In the genomic region with DNA sequence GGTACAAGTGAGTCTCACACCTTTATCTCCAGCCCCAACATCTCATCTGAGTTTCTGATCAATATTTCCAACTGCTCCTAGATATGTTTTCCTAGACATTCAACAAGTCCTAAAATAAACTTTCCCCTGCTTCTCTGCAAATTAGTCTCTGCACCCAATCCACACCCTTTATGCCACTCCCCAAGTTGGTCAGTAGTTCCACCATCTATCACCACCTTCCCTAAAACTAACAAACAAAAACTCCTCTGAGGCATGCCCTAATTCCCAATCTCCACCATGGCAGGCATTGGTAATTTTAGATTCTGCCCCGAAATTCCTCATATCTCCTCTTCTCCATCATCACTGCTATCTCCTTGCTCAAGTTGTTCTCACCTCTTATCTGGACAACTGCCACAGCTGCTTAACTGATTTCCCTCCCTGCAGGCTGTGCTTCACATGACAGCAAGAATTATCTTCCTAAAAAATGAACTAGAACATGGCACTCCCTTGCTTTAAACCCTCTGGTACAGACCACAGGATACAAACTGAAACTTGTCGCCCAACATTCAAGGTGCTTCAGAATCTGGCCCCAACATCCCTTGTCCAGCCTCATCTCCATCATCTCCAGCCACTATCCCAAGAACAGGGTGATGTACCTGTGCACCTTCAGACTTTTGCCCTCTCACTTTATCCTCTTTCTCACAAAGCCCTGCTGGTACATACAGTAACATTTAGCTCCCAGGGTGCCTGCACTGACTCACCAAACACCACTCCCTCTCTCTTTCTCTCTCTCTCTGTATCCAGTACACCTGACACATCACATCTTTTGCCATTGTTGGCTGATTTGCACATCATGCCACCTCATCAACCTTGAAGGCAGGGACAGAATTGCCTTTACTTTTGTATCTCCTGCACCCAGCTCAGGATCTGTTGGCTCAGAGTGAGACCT, we compare ENCODE assay signal across 1 cellular context.
TF ChIP-seq lines count a peak whose summit lies in the region.

No MANE protein-coding gene starts in this region.

TF ChIP-seq in K562, 482 proteins besides CTCF, POLR2A, EP300 and RAD21 (continued from another document and continues in another):
- no peak for TF ChIP-seq NR2C2 (CRISPR knock-in tag; IDR thresholded peaks at IDR 0.05)
- TF ChIP-seq NR2C2 (tag; IDR thresholded peaks at IDR 0.05), result no peak
- TF ChIP-seq NUFIP1 (IDR thresholded peaks at IDR 0.05; ENCODE audit: partially characterized antibody), result no peak
- TF ChIP-seq, protein P1, sequence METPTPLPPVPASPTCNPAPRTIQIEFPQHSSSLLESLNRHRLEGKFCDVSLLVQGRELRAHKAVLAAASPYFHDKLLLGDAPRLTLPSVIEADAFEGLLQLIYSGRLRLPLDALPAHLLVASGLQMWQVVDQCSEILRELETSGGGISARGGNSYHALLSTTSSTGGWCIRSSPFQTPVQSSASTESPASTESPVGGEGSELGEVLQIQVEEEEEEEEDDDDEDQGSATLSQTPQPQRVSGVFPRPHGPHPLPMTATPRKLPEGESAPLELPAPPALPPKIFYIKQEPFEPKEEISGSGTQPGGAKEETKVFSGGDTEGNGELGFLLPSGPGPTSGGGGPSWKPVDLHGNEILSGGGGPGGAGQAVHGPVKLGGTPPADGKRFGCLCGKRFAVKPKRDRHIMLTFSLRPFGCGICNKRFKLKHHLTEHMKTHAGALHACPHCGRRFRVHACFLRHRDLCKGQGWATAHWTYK (CRISPR knock-in tag; IDR thresholded peaks at IDR 0.05), result 0 out of 2 replicates have a peak, but pooled peaks have one; percentile 67
- TF ChIP-seq, protein P2, sequence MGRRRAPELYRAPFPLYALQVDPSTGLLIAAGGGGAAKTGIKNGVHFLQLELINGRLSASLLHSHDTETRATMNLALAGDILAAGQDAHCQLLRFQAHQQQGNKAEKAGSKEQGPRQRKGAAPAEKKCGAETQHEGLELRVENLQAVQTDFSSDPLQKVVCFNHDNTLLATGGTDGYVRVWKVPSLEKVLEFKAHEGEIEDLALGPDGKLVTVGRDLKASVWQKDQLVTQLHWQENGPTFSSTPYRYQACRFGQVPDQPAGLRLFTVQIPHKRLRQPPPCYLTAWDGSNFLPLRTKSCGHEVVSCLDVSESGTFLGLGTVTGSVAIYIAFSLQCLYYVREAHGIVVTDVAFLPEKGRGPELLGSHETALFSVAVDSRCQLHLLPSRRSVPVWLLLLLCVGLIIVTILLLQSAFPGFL (CRISPR knock-in tag; IDR thresholded peaks at IDR 0.05), result no peak
- no peak for TF ChIP-seq IFI16 (CRISPR knock-in tag; IDR thresholded peaks at IDR 0.05)
- TF ChIP-seq BHLHE40 (IDR thresholded peaks at IDR 0.05; ENCODE audit: low read length), result peak; percentile 61; the same call in 1 of the 2 replicates
- TF ChIP-seq RHOXF2B (CRISPR knock-in tag; conservative IDR thresholded peaks at IDR 0.05), result no peak
- no peak for TF ChIP-seq NCOA6 (IDR thresholded peaks at IDR 0.05)
- TF ChIP-seq, protein P3, sequence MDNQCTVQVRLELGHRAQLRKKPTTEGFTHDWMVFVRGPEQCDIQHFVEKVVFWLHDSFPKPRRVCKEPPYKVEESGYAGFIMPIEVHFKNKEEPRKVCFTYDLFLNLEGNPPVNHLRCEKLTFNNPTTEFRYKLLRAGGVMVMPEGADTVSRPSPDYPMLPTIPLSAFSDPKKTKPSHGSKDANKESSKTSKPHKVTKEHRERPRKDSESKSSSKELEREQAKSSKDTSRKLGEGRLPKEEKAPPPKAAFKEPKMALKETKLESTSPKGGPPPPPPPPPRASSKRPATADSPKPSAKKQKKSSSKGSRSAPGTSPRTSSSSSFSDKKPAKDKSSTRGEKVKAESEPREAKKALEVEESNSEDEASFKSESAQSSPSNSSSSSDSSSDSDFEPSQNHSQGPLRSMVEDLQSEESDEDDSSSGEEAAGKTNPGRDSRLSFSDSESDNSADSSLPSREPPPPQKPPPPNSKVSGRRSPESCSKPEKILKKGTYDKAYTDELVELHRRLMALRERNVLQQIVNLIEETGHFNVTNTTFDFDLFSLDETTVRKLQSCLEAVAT (IDR thresholded peaks at IDR 0.05), result no peak
- peak; percentile 25; the same call in 1 of the 2 replicates for TF ChIP-seq MTA3 (IDR thresholded peaks at IDR 0.05; ENCODE audit: borderline replicate concordance)
- peak; percentile 91 for TF ChIP-seq MTA2 (IDR thresholded peaks at IDR 0.05; ENCODE audit: low read depth)
- peak; percentile 93 for TF ChIP-seq CBFA2T2 (conservative IDR thresholded peaks at IDR 0.05)
- TF ChIP-seq SREBF2 (CRISPR knock-in tag; IDR thresholded peaks at IDR 0.05), result no peak
- TF ChIP-seq CBFA2T3 (IDR thresholded peaks at IDR 0.05), result peak; percentile 95
- peak; percentile 58 for TF ChIP-seq FOSL1 (tag; conservative IDR thresholded peaks at IDR 0.05)
- TF ChIP-seq L3MBTL2 (IDR thresholded peaks at IDR 0.05), result peak; percentile 54
- TF ChIP-seq, protein P4, sequence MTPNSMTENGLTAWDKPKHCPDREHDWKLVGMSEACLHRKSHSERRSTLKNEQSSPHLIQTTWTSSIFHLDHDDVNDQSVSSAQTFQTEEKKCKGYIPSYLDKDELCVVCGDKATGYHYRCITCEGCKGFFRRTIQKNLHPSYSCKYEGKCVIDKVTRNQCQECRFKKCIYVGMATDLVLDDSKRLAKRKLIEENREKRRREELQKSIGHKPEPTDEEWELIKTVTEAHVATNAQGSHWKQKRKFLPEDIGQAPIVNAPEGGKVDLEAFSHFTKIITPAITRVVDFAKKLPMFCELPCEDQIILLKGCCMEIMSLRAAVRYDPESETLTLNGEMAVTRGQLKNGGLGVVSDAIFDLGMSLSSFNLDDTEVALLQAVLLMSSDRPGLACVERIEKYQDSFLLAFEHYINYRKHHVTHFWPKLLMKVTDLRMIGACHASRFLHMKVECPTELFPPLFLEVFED (CRISPR knock-in tag; conservative IDR thresholded peaks at IDR 0.05), result peak; percentile 50; the same call in 1 of the 2 replicates
- TF ChIP-seq, protein P5, sequence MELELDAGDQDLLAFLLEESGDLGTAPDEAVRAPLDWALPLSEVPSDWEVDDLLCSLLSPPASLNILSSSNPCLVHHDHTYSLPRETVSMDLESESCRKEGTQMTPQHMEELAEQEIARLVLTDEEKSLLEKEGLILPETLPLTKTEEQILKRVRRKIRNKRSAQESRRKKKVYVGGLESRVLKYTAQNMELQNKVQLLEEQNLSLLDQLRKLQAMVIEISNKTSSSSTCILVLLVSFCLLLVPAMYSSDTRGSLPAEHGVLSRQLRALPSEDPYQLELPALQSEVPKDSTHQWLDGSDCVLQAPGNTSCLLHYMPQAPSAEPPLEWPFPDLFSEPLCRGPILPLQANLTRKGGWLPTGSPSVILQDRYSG (tag; conservative IDR thresholded peaks at IDR 0.05; ENCODE audit: low read depth), result no peak
- TF ChIP-seq HIVEP1 (CRISPR knock-in tag; IDR thresholded peaks at IDR 0.05), result 0 out of 2 replicates have a peak, but pooled peaks have one; percentile 60
- no peak for TF ChIP-seq CBX2 (IDR thresholded peaks at IDR 0.05; ENCODE audit: insufficient read depth, low read length, poor library complexity, severe bottlenecking)
- TF ChIP-seq, protein P6, sequence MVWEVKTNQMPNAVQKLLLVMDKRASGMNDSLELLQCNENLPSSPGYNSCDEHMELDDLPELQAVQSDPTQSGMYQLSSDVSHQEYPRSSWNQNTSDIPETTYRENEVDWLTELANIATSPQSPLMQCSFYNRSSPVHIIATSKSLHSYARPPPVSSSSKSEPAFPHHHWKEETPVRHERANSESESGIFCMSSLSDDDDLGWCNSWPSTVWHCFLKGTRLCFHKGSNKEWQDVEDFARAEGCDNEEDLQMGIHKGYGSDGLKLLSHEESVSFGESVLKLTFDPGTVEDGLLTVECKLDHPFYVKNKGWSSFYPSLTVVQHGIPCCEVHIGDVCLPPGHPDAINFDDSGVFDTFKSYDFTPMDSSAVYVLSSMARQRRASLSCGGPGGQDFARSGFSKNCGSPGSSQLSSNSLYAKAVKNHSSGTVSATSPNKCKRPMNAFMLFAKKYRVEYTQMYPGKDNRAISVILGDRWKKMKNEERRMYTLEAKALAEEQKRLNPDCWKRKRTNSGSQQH (CRISPR knock-in tag; IDR thresholded peaks at IDR 0.05), result 0 out of 2 replicates have a peak, but pooled peaks have one; percentile 43
- TF ChIP-seq CXXC5 (CRISPR knock-in tag; IDR thresholded peaks at IDR 0.05), result peak; percentile 69
- TF ChIP-seq DDX20 (tag; IDR thresholded peaks at IDR 0.05; ENCODE audit: low read depth), result peak; percentile 56; the same call in 1 of the 2 replicates
- TF ChIP-seq, protein P7, sequence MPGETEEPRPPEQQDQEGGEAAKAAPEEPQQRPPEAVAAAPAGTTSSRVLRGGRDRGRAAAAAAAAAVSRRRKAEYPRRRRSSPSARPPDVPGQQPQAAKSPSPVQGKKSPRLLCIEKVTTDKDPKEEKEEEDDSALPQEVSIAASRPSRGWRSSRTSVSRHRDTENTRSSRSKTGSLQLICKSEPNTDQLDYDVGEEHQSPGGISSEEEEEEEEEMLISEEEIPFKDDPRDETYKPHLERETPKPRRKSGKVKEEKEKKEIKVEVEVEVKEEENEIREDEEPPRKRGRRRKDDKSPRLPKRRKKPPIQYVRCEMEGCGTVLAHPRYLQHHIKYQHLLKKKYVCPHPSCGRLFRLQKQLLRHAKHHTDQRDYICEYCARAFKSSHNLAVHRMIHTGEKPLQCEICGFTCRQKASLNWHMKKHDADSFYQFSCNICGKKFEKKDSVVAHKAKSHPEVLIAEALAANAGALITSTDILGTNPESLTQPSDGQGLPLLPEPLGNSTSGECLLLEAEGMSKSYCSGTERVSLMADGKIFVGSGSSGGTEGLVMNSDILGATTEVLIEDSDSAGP (CRISPR knock-in tag; IDR thresholded peaks at IDR 0.05), result no peak
- TF ChIP-seq, protein P8, sequence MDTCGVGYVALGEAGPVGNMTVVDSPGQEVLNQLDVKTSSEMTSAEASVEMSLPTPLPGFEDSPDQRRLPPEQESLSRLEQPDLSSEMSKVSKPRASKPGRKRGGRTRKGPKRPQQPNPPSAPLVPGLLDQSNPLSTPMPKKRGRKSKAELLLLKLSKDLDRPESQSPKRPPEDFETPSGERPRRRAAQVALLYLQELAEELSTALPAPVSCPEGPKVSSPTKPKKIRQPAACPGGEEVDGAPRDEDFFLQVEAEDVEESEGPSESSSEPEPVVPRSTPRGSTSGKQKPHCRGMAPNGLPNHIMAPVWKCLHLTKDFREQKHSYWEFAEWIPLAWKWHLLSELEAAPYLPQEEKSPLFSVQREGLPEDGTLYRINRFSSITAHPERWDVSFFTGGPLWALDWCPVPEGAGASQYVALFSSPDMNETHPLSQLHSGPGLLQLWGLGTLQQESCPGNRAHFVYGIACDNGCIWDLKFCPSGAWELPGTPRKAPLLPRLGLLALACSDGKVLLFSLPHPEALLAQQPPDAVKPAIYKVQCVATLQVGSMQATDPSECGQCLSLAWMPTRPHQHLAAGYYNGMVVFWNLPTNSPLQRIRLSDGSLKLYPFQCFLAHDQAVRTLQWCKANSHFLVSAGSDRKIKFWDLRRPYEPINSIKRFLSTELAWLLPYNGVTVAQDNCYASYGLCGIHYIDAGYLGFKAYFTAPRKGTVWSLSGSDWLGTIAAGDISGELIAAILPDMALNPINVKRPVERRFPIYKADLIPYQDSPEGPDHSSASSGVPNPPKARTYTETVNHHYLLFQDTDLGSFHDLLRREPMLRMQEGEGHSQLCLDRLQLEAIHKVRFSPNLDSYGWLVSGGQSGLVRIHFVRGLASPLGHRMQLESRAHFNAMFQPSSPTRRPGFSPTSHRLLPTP (IDR thresholded peaks at IDR 0.05; ENCODE audit: borderline replicate concordance, extremely low read depth, insufficient read length), result no peak
- no peak for TF ChIP-seq NCOA2 (IDR thresholded peaks at IDR 0.05; ENCODE audit: partially characterized antibody in 2 of 2)
- 0 out of 2 replicates have a peak, but pooled peaks have one; percentile 16 for TF ChIP-seq TOE1 (IDR thresholded peaks at IDR 0.05; ENCODE audit: borderline replicate concordance)
- no peak for TF ChIP-seq TOE1 (CRISPR knock-in tag; IDR thresholded peaks at IDR 0.05; ENCODE audit: borderline replicate concordance, low read depth)
- peak; percentile 88 for TF ChIP-seq ZNF644 (tag; IDR thresholded peaks at IDR 0.05; ENCODE audit: low read depth)
- peak; percentile 40; the same call in 1 of the 2 replicates for TF ChIP-seq RNF2 (IDR thresholded peaks at IDR 0.05)
- TF ChIP-seq NFE2 (IDR thresholded peaks at IDR 0.05; ENCODE audit: low read depth), result 0 out of 2 replicates have a peak, but pooled peaks have one; percentile 14
- TF ChIP-seq ZKSCAN1 (IDR thresholded peaks at IDR 0.05; ENCODE audit: low read depth, low read length), result no peak
- TF ChIP-seq, protein P9, sequence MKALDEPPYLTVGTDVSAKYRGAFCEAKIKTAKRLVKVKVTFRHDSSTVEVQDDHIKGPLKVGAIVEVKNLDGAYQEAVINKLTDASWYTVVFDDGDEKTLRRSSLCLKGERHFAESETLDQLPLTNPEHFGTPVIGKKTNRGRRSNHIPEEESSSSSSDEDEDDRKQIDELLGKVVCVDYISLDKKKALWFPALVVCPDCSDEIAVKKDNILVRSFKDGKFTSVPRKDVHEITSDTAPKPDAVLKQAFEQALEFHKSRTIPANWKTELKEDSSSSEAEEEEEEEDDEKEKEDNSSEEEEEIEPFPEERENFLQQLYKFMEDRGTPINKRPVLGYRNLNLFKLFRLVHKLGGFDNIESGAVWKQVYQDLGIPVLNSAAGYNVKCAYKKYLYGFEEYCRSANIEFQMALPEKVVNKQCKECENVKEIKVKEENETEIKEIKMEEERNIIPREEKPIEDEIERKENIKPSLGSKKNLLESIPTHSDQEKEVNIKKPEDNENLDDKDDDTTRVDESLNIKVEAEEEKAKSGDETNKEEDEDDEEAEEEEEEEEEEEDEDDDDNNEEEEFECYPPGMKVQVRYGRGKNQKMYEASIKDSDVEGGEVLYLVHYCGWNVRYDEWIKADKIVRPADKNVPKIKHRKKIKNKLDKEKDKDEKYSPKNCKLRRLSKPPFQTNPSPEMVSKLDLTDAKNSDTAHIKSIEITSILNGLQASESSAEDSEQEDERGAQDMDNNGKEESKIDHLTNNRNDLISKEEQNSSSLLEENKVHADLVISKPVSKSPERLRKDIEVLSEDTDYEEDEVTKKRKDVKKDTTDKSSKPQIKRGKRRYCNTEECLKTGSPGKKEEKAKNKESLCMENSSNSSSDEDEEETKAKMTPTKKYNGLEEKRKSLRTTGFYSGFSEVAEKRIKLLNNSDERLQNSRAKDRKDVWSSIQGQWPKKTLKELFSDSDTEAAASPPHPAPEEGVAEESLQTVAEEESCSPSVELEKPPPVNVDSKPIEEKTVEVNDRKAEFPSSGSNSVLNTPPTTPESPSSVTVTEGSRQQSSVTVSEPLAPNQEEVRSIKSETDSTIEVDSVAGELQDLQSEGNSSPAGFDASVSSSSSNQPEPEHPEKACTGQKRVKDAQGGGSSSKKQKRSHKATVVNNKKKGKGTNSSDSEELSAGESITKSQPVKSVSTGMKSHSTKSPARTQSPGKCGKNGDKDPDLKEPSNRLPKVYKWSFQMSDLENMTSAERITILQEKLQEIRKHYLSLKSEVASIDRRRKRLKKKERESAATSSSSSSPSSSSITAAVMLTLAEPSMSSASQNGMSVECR (CRISPR knock-in tag; IDR thresholded peaks at IDR 0.05), result no peak
- 0 out of 4 replicates have a peak, but pooled peaks of 1 of the 2 experiments have one; percentile 47 for TF ChIP-seq MAZ (CRISPR knock-in tag; conservative IDR thresholded peaks at IDR 0.05 in 1 of 2, IDR thresholded peaks at IDR 0.05 in 1 of 2)
- peak in 1 of 2 experiments; percentile 89; a peak in 2 of 4 replicates for TF ChIP-seq RCOR1 (IDR thresholded peaks at IDR 0.05; ENCODE audit: borderline replicate concordance in 1 of 2, low read depth in 2 of 2, low read length in 2 of 2)
- TF ChIP-seq, protein P10, sequence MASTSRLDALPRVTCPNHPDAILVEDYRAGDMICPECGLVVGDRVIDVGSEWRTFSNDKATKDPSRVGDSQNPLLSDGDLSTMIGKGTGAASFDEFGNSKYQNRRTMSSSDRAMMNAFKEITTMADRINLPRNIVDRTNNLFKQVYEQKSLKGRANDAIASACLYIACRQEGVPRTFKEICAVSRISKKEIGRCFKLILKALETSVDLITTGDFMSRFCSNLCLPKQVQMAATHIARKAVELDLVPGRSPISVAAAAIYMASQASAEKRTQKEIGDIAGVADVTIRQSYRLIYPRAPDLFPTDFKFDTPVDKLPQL (IDR thresholded peaks at IDR 0.05; ENCODE audit: extremely low read depth, insufficient read length), result no peak
- TF ChIP-seq ZSCAN29 (IDR thresholded peaks at IDR 0.05), result no peak
- peak; percentile 63; the same call in 1 of the 2 replicates for TF ChIP-seq SMARCC2 (IDR thresholded peaks at IDR 0.05; ENCODE audit: low read depth)
